ENCODE assay signal across 2 cellular contexts in the genomic region with DNA sequence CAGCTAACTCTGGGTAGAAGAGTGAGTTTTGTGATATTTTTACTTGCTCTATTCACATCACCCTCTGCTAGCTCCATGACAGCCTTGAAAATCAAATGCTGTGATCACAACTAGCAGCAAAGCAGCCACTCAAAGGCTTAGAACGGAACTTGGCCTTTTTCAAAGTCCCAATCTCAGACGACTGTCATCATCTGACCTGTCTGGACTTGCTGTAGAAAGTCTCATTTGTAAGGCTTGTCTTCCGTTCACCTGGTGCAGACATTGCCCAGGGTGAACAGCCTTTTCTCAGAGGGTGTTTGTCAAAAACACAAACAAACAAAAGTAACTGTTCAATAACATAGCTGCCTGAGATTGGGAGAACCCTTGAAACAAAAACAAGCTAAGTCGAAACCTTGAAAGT.
TF ChIP-seq lines count a peak whose summit lies in the region.

No MANE protein-coding gene starts in this region.

TF ChIP-seq in GM23338, 12 proteins besides CTCF, POLR2A, EP300 and RAD21:
- no peak for TF ChIP-seq NANOG (IDR thresholded peaks at IDR 0.05; ENCODE audit: borderline replicate concordance)
- TF ChIP-seq, protein P1, sequence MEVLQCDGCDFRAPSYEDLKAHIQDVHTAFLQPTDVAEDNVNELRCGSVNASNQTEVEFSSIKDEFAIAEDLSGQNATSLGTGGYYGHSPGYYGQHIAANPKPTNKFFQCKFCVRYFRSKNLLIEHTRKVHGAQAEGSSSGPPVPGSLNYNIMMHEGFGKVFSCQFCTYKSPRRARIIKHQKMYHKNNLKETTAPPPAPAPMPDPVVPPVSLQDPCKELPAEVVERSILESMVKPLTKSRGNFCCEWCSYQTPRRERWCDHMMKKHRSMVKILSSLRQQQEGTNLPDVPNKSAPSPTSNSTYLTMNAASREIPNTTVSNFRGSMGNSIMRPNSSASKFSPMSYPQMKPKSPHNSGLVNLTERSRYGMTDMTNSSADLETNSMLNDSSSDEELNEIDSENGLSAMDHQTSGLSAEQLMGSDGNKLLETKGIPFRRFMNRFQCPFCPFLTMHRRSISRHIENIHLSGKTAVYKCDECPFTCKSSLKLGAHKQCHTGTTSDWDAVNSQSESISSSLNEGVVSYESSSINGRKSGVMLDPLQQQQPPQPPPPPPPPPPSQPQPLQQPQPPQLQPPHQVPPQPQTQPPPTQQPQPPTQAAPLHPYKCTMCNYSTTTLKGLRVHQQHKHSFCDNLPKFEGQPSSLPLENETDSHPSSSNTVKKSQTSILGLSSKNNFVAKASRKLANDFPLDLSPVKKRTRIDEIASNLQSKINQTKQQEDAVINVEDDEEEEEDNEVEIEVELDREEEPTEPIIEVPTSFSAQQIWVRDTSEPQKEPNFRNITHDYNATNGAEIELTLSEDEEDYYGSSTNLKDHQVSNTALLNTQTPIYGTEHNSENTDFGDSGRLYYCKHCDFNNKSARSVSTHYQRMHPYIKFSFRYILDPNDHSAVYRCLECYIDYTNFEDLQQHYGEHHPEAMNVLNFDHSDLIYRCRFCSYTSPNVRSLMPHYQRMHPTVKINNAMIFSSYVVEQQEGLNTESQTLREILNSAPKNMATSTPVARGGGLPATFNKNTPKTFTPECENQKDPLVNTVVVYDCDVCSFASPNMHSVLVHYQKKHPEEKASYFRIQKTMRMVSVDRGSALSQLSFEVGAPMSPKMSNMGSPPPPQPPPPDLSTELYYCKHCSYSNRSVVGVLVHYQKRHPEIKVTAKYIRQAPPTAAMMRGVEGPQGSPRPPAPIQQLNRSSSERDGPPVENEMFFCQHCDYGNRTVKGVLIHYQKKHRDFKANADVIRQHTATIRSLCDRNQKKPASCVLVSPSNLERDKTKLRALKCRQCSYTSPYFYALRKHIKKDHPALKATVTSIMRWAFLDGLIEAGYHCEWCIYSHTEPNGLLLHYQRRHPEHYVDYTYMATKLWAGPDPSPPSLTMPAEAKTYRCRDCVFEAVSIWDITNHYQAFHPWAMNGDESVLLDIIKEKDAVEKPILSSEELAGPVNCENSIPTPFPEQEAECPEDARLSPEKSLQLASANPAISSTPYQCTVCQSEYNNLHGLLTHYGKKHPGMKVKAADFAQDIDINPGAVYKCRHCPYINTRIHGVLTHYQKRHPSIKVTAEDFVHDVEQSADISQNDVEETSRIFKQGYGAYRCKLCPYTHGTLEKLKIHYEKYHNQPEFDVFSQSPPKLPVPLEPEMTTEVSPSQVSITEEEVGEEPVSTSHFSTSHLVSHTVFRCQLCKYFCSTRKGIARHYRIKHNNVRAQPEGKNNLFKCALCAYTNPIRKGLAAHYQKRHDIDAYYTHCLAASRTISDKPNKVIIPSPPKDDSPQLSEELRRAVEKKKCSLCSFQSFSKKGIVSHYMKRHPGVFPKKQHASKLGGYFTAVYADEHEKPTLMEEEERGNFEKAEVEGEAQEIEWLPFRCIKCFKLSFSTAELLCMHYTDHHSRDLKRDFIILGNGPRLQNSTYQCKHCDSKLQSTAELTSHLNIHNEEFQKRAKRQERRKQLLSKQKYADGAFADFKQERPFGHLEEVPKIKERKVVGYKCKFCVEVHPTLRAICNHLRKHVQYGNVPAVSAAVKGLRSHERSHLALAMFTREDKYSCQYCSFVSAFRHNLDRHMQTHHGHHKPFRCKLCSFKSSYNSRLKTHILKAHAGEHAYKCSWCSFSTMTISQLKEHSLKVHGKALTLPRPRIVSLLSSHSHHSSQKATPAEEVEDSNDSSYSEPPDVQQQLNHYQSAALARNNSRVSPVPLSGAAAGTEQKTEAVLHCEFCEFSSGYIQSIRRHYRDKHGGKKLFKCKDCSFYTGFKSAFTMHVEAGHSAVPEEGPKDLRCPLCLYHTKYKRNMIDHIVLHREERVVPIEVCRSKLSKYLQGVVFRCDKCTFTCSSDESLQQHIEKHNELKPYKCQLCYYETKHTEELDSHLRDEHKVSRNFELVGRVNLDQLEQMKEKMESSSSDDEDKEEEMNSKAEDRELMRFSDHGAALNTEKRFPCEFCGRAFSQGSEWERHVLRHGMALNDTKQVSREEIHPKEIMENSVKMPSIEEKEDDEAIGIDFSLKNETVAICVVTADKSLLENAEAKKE (CRISPR knock-in tag; IDR thresholded peaks at IDR 0.05), result no peak
- TF ChIP-seq ETS1 (IDR thresholded peaks at IDR 0.05), result no peak
- TF ChIP-seq ZNF331 (CRISPR knock-in tag; IDR thresholded peaks at IDR 0.05; ENCODE audit: low read depth), result no peak
- no peak for TF ChIP-seq POLR2AphosphoS5 (IDR thresholded peaks at IDR 0.05; ENCODE audit: low read depth)
- TF ChIP-seq EZH2 (IDR thresholded peaks at IDR 0.05; ENCODE audit: low read depth, unreplicated experiment), result no peak
- no peak for TF ChIP-seq JUNB (IDR thresholded peaks at IDR 0.05; ENCODE audit: unreplicated experiment)
- no peak for TF ChIP-seq CREB1 (CRISPR knock-in tag; IDR thresholded peaks at IDR 0.05; ENCODE audit: low read depth)
- TF ChIP-seq STAT1 (IDR thresholded peaks at IDR 0.05; ENCODE audit: unreplicated experiment), result no peak
- no peak for TF ChIP-seq EZH2phosphoT487 (IDR thresholded peaks at IDR 0.05; ENCODE audit: unreplicated experiment)

TF ChIP-seq in H1, 55 proteins besides CTCF, POLR2A, EP300 and RAD21:
- TF ChIP-seq CBX5 (IDR thresholded peaks at IDR 0.05; ENCODE audit: low read depth, low read length) (no peak), EGR1 (IDR thresholded peaks at IDR 0.05; ENCODE audit: borderline replicate concordance, low read depth, low read length) (no peak), CHD2 (IDR thresholded peaks at IDR 0.05; ENCODE audit: low read length) (no peak), MAX (IDR thresholded peaks at IDR 0.05) (no peak), CTBP2 (IDR thresholded peaks at IDR 0.05; ENCODE audit: borderline replicate concordance, insufficient read depth, insufficient read length, low read length) (no peak), JUND (IDR thresholded peaks at IDR 0.05; ENCODE audit: low read length) (no peak), CEBPB (IDR thresholded peaks at IDR 0.05; ENCODE audit: low read depth, low read length) (no peak), NRF1 (IDR thresholded peaks at IDR 0.05; ENCODE audit: low read depth, low read length) (no peak), KDM1A (IDR thresholded peaks at IDR 0.05; ENCODE audit: borderline replicate concordance, low read length) (no peak), KDM4A (IDR thresholded peaks at IDR 0.05; ENCODE audit: low read depth, low read length, severe bottlenecking) (no peak), HDAC2 (IDR thresholded peaks at IDR 0.05; ENCODE audit: borderline replicate concordance in 1 of 2, low read depth in 2 of 2, low read length in 2 of 2) (no peak), POLR2AphosphoS5 (IDR thresholded peaks at IDR 0.05; ENCODE audit: low read depth, low read length) (no peak)
- TF ChIP-seq, protein P2, sequence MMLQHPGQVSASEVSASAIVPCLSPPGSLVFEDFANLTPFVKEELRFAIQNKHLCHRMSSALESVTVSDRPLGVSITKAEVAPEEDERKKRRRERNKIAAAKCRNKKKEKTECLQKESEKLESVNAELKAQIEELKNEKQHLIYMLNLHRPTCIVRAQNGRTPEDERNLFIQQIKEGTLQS (IDR thresholded peaks at IDR 0.05; ENCODE audit: insufficient read depth, low read depth, low read length), result no peak
